Comparison of ENCODE assay signal across 17 cellular contexts in genomic region chr22:48354082-48354481, GRCh38.
"Had no signal": no experiment of that assay in that cellular context is flagged by ENCODE, and none has a peak within 500 bp of the region (broad histone marks: within the 10 kb centered on the region; RNA-seq: fewer than 3 reads in every experiment).

No MANE protein-coding gene starts in this region.

- H3K27me3 Mint-ChIP-seq: dendritic cell treated with granulocyte-macrophage colony-stimulating factor and Interleukin-4, amounts not matched to agents 40 ng/mL and 50 ng/mL, for 4 days had no signal

- H3K4me1 Mint-ChIP-seq: mesothelial cell of epicardium had no signal

- H3K9me3 ChIP-seq: colonic mucosa, esophagus muscularis mucosa, gastroesophageal sphincter, heart right ventricle, left lung, lower lobe of right lung, mucosa of descending colon had no signal

- H3K9me3 Mint-ChIP-seq: dendritic cell treated with granulocyte-macrophage colony-stimulating factor and Interleukin-4, amounts not matched to agents 40 ng/mL and 50 ng/mL, for 4 days; mesothelial cell of epicardium had no signal

- H3K27me3 ChIP-seq: colonic mucosa, foreskin keratinocyte had no signal

- DNase-seq: colonic mucosa; cortex of kidney; effector CD8-positive, alpha-beta T cell; foreskin keratinocyte; glutamatergic neuron; heart right ventricle; hippocampal formation; left cardiac atrium; left lung; mesenchymal stem cell; mucosa of descending colon had no signal

- ATAC-seq: foreskin keratinocyte, gastroesophageal sphincter, heart right ventricle, left cardiac atrium, left ventricle myocardium superior, lower lobe of right lung, mucosa of descending colon had no signal

- H3K36me3 Mint-ChIP-seq: mesothelial cell of epicardium had no signal

- H3K27ac ChIP-seq: colonic mucosa, esophagus muscularis mucosa, foreskin keratinocyte, gastroesophageal sphincter, heart right ventricle, left lung, lower lobe of right lung had no signal

- H3K36me3 ChIP-seq: colonic mucosa, esophagus muscularis mucosa, gastroesophageal sphincter, heart right ventricle, left lung, lower lobe of right lung had no signal

- H3K4me3 Mint-ChIP-seq: dendritic cell treated with granulocyte-macrophage colony-stimulating factor and Interleukin-4, amounts not matched to agents 40 ng/mL and 50 ng/mL, for 4 days; mesothelial cell of epicardium had no signal

- H3K27ac Mint-ChIP-seq: dendritic cell treated with granulocyte-macrophage colony-stimulating factor and Interleukin-4, amounts not matched to agents 40 ng/mL and 50 ng/mL, for 4 days; mesothelial cell of epicardium had no signal

- H3K4me1 ChIP-seq: colonic mucosa, esophagus muscularis mucosa, foreskin keratinocyte, gastroesophageal sphincter, heart right ventricle, left lung, lower lobe of right lung had no signal

- H3K4me3 ChIP-seq: colonic mucosa, esophagus muscularis mucosa, gastroesophageal sphincter, heart right ventricle, left lung, lower lobe of right lung, mucosa of descending colon had no signal
